9 cellular contexts compared by ENCODE assay signal in genomic region chr14:59869381-59870255, GRCh38. TPM values are rescaled to one million over a fixed set of nuclear protein-coding genes. Genes with fewer than 3 reads are reported as not detected.
A peak's percentile ranks its signal among the peaks of the same experiment; 100 is the strongest.
DNase-seq lines count a peak whose midpoint lies in the region; ATAC-seq lines count a peak whose summit lies in the region.
"Had no signal": no experiment of that assay in that cellular context is flagged by ENCODE, and none has a peak within 500 bp of the region (broad histone marks: within the 10 kb centered on the region; RNA-seq: fewer than 3 reads in every experiment).

No MANE protein-coding gene starts in this region.

- peaks cover 2% of the 10 kb centered on the region for H3K4me1 ChIP-seq in iPS-15b (ENCODE audit: control insufficient read depth, insufficient read depth, low read length)

- H3K9ac ChIP-seq in iPS-15b (ENCODE audit: low read depth, low read length), result no peak overlapping the region

- no peaks in the 10 kb centered on the region for H3K36me3 Mint-ChIP-seq in T-cell
- H3K36me3 Mint-ChIP-seq in stimulated activated memory B cell treated with anti-CD40 and anti-IgM and Interleukin-4, amounts not matched to agents 10 μg/mL and 1 μg/mL and 100 μg/mL, for 72 hours, result peaks cover 4% of the 10 kb centered on the region

- POLR2A ChIA-PET in T-cell (lab: Charles Lee), result no interaction called here

- ATAC-seq in T-cell (replicated peaks in 1 of 4) (no peak), HG03354 (IDR thresholded peaks at IDR 0.05; ENCODE audit: poor library complexity, severe bottlenecking, unreplicated experiment) (no peak)
- ATAC-seq in stimulated activated memory B cell treated with anti-CD40 and anti-IgM and Interleukin-4, amounts not matched to agents 10 μg/mL and 1 μg/mL and 100 μg/mL, for 72 hours, result no peak

- peaks cover 42% of the 10 kb centered on the region in 2 donors for H3K27me3 Mint-ChIP-seq in T-cell
- H3K27me3 Mint-ChIP-seq in stimulated activated memory B cell treated with anti-CD40 and anti-IgM and Interleukin-4, amounts not matched to agents 10 μg/mL and 1 μg/mL and 100 μg/mL, for 72 hours, result peaks cover 48% of the 10 kb centered on the region

- no peaks in the 10 kb centered on the region for H3K9me3 ChIP-seq in iPS-15b (ENCODE audit: control insufficient read depth, insufficient read depth, low read length)

- no peak overlapping the region for H3K27ac Mint-ChIP-seq in T-cell
- no peak overlapping the region for H3K27ac Mint-ChIP-seq in stimulated activated memory B cell treated with anti-CD40 and anti-IgM and Interleukin-4, amounts not matched to agents 10 μg/mL and 1 μg/mL and 100 μg/mL, for 72 hours

- no peaks in the 10 kb centered on the region for H3K36me3 ChIP-seq in iPS-15b (ENCODE audit: control insufficient read depth, insufficient read depth, low read length)

- CTCF ChIA-PET in T-cell (lab: Charles Lee), result interaction anchor here in 1 of 2 donors (0.6 kb wide), 1 partner anchor 52 kb away, joined by 8 read pairs; no protein-coding TSS in a partner anchor

- DNase-seq in NCI-H2227 (lab: John Stamatoyannopoulos, UW; ENCODE audit: unreplicated experiment) (peak; percentile 13), NCI-H2227 treated with DMSO at 0.1 percent for 48 hours (lab: John Stamatoyannopoulos, UW) (no peak), T-cell (no peak), NCI-H1436 treated with DMSO at 0.1 percent for 48 hours (lab: John Stamatoyannopoulos, UW) (no peak), EL (no peak)

- H3K4me3 ChIP-seq in iPS-15b (ENCODE audit: low read depth, low read length), result peak overlapping the region; percentile 78

- peaks cover 6 to 12% (median 7%) of the 10 kb centered on the region in 3 donors for H3K4me1 Mint-ChIP-seq in T-cell
- peaks cover 7% of the 10 kb centered on the region for H3K4me1 Mint-ChIP-seq in stimulated activated memory B cell treated with anti-CD40 and anti-IgM and Interleukin-4, amounts not matched to agents 10 μg/mL and 1 μg/mL and 100 μg/mL, for 72 hours

- peak overlapping the region; percentile 43 to 53 (median 43) for H3K4me3 Mint-ChIP-seq in T-cell
- H3K4me3 Mint-ChIP-seq in stimulated activated memory B cell treated with anti-CD40 and anti-IgM and Interleukin-4, amounts not matched to agents 10 μg/mL and 1 μg/mL and 100 μg/mL, for 72 hours, result peak overlapping the region; percentile 38

- peaks cover 0 to 7% (median 0%) of the 10 kb centered on the region in 3 donors for H3K9me3 Mint-ChIP-seq in T-cell
- H3K9me3 Mint-ChIP-seq in stimulated activated memory B cell treated with anti-CD40 and anti-IgM and Interleukin-4, amounts not matched to agents 10 μg/mL and 1 μg/mL and 100 μg/mL, for 72 hours, result no peaks in the 10 kb centered on the region

- H3K27me3 ChIP-seq in iPS-15b (ENCODE audit: control insufficient read depth, insufficient read depth, low read length), result peaks cover 50% of the 10 kb centered on the region

RNA-seq across cellular contexts. Expression of gene RTN1, which starts 1.0 kb away (rescaled TPM):
- under 1 TPM in 1 of 5 donors, not detected in 4; 0.25 TPM for total RNA-seq in T-cell
- total RNA-seq: T-helper 1 cell treated with Interleukin-12 subunit alpha and Interleukin-12 subunit beta and Interleukin-4 antibody, amounts not matched to agents 30 ng/mL and 1 ng/mL, for 36 hours had no signal

RNA-seq across cellular contexts. Expression of gene LRRC9, which starts 50.3 kb away (rescaled TPM):
- not detected for total RNA-seq in T-cell
- total RNA-seq: T-helper 1 cell treated with Interleukin-12 subunit alpha and Interleukin-12 subunit beta and Interleukin-4 antibody, amounts not matched to agents 30 ng/mL and 1 ng/mL, for 36 hours had no signal
